9 cellular contexts compared by ENCODE assay signal in genomic region chr1:155307247-155307740, GRCh38. TPM values are rescaled to one million over a fixed set of nuclear protein-coding genes. Genes with fewer than 3 reads are reported as not detected.
DNase-seq lines count a peak whose midpoint lies in the region; ATAC-seq and TF ChIP-seq lines count a peak whose summit lies in the region.
"Had no signal": no experiment of that assay in that cellular context is flagged by ENCODE, and none has a peak within 500 bp of the region (broad histone marks: within the 10 kb centered on the region; RNA-seq: fewer than 3 reads in every experiment).

No MANE protein-coding gene starts in this region.

- H3F3A ChIP-seq in SK-N-SH (replicated peaks; ENCODE audit: insufficient read depth), result peaks cover 12% of the 10 kb centered on the region

- CTCF ChIA-PET in HCT116 (lab: Charles Lee), result interaction anchor here (1.4 to 1.9 kb wide), 3 partner anchors 16 to 100 kb away, joined by 4 to 12 read pairs (median 7); no protein-coding TSS in a partner anchor
- CTCF ChIA-PET in SK-N-SH (lab: Yijun Ruan, JAX), result interaction anchor here (0.6 to 3.5 kb wide), 22 partner anchors 10 to 222 kb away, joined by 3 to 51 read pairs (median 3); partner anchors contain the start of genes CLK2, HCN3 and RUSC1

- H3K9me2 ChIP-seq in HCT116 (ENCODE audit: insufficient read depth), result no peaks in the 10 kb centered on the region
- H3K9me2 ChIP-seq in SK-N-SH, result no peaks in the 10 kb centered on the region

- intact Hi-C loops in HCT116 (cut with micrococcal nuclease), result loop anchor here (5.0 kb wide), 1 partner anchor 55 kb away; no protein-coding TSS in a partner anchor

- peak overlapping the region; percentile 89 for H3K4me2 ChIP-seq in HCT116 (ENCODE audit: low read length)
- H3K4me2 ChIP-seq in SK-N-SH, result no peak overlapping the region

- H3K4me3 ChIP-seq in HCT116 (replicated peaks in 1 of 2; ENCODE audit: low read depth in 1 of 2, low read length in 2 of 2) (peak overlapping the region in 1 of 2 experiments; percentile 82; a peak in 3 of 4 replicates), SK-N-SH (ENCODE audit: low read depth in 2 of 2, low read length in 1 of 2) (no peak overlapping the region; a peak in 1 of 4 replicates), fibroblast of the aortic adventitia (ENCODE audit: low read depth, low read length) (no peak overlapping the region), right atrium auricular region (no peak overlapping the region), MG63 (no peak overlapping the region)

- WGBS in SK-N-SH (ENCODE audit: low lambda C conversion rate), result 71% methylated on average over 6 of the region's 6 CpGs

- DNase-seq in CD1c-positive myeloid dendritic cell (ENCODE audit: extremely low spot score), result peak; percentile 6
- DNase-seq in HCT116 (ENCODE audit: low read depth, low spot score), result no peak
- no peak for DNase-seq in SK-N-SH
- DNase-seq in fibroblast of the aortic adventitia (ENCODE audit: low read depth), result peak; percentile 73
- DNase-seq in stimulated activated CD4-positive, alpha-beta T cell treated with anti-CD3 and anti-CD28 coated beads, Interleukin-15, amount 100 ng/mL, for 24 hours, result no peak
- no peak for DNase-seq in NCI-H128 (lab: John Stamatoyannopoulos, UW; ENCODE audit: unreplicated experiment)
- no peak for DNase-seq in right atrium auricular region (ENCODE audit: low spot score)
- DNase-seq in MG63, result no peak

- H3K36me3 ChIP-seq in HCT116 (ENCODE audit: control insufficient read depth in 1 of 2, insufficient read depth in 2 of 2, low read length in 2 of 2) (peaks cover 0 to 7% of the 10 kb centered on the region in 2 experiments; a peak in 2 of 4 replicates), SK-N-SH (replicated peaks in 1 of 2; ENCODE audit: control insufficient read depth in 1 of 2, insufficient read depth in 2 of 2, low read length in 1 of 2) (no peaks in the 10 kb centered on the region), right atrium auricular region (no peaks in the 10 kb centered on the region), MG63 (peaks cover 20% of the 10 kb centered on the region)

- no peaks in the 10 kb centered on the region for H3K9me3 ChIP-seq in HCT116 (ENCODE audit: control insufficient read depth in 1 of 2, insufficient read depth in 1 of 2, low read depth in 1 of 2, low read length in 2 of 2)
- no peaks in the 10 kb centered on the region for H3K9me3 ChIP-seq in SK-N-SH
- H3K9me3 ChIP-seq in right atrium auricular region, result no peaks in the 10 kb centered on the region
- H3K9me3 ChIP-seq in MG63, result no peaks in the 10 kb centered on the region

- BruUV-seq in HCT116 (replicated peaks; lab: Mats Ljungman, UMichigan), result no TSS peak

- H3K79me2 ChIP-seq in HCT116 (ENCODE audit: insufficient read depth, low read length) (peaks cover 36% of the 10 kb centered on the region), SK-N-SH (ENCODE audit: insufficient read depth) (peaks cover 30% of the 10 kb centered on the region)

- no peak for TF ChIP-seq POLR2A in HCT116 (IDR thresholded peaks at IDR 0.05; ENCODE audit: borderline replicate concordance, extremely low read depth, insufficient read depth, insufficient read length)

- H4K20me1 ChIP-seq in HCT116 (ENCODE audit: insufficient read depth), result no peaks in the 10 kb centered on the region
- H4K20me1 ChIP-seq in SK-N-SH (ENCODE audit: insufficient read depth), result no peaks in the 10 kb centered on the region

- TF ChIP-seq EP300 in SK-N-SH (IDR thresholded peaks at IDR 0.05; ENCODE audit: borderline replicate concordance in 1 of 2, low read depth in 1 of 2, low read length in 1 of 2), result no peak

- no peak for ATAC-seq in HCT116

- H3K9ac ChIP-seq in HCT116 (ENCODE audit: low read length) (peak overlapping the region; percentile 96; the same call in 1 of the 2 replicates), SK-N-SH (no peak overlapping the region)

- H3K27me3 ChIP-seq in HCT116 (ENCODE audit: insufficient read depth, low read length), result no peaks in the 10 kb centered on the region
- H3K27me3 ChIP-seq in SK-N-SH (ENCODE audit: insufficient read depth), result no peaks in the 10 kb centered on the region
- no peaks in the 10 kb centered on the region for H3K27me3 ChIP-seq in right atrium auricular region
- H3K27me3 ChIP-seq in MG63, result no peaks in the 10 kb centered on the region

- no peak overlapping the region for H2AFZ ChIP-seq in HCT116 (ENCODE audit: low read depth, low read length, poor library complexity, severe bottlenecking)
- no peak overlapping the region for H2AFZ ChIP-seq in SK-N-SH (ENCODE audit: low read depth)

- POLR2A ChIA-PET in HCT116 (lab: Charles Lee) (interaction anchor here (0.9 to 1.4 kb wide), 4 partner anchors 9 to 34 kb away, joined by 3 to 5 read pairs (median 4); partner anchors contain the start of genes CLK2 and HCN3), SK-N-SH (lab: Yijun Ruan, JAX) (interaction anchor here (1.4 to 1.9 kb wide), 2 partner anchors 15 to 56 kb away, joined by 4 to 5 read pairs; no protein-coding TSS in a partner anchor)

- H3K4me1 ChIP-seq in HCT116 (ENCODE audit: control insufficient read depth in 1 of 2, insufficient read depth in 2 of 2, low read length in 2 of 2) (peaks cover 8 to 26% of the 10 kb centered on the region in 2 experiments; a peak in 3 of 4 replicates), SK-N-SH (ENCODE audit: control insufficient read depth in 1 of 2, insufficient read depth in 2 of 2, low read depth in 1 of 2, low read length in 1 of 2) (peaks cover 0 to 10% of the 10 kb centered on the region in 2 experiments; a peak in 1 of 4 replicates), right atrium auricular region (peaks cover 0 to 26% of the 10 kb centered on the region in 2 donors)

- TF ChIP-seq RAD21 in HCT116 (IDR thresholded peaks at IDR 0.05; ENCODE audit: low read depth), result no peak; the same call in none of the 2 replicates
- TF ChIP-seq RAD21 in SK-N-SH (IDR thresholded peaks at IDR 0.05; ENCODE audit: low read length), result peak; percentile 63

- RAD21 ChIA-PET in HCT116 (lab: Charles Lee; ENCODE audit: low non-redundant PET in 1 of 2, low total read pairs in 2 of 2, uncharacterized antibody in 2 of 2, unreplicated experiment in 2 of 2), result interaction anchor here in 1 of 2 experiments (0.7 to 1.4 kb wide), 2 partner anchors 29 to 373 kb away, joined by 3 to 8 read pairs; no protein-coding TSS in a partner anchor

- peak; percentile 42 to 63 (median 47); a peak in 4 of 6 replicates for TF ChIP-seq CTCF in HCT116 (IDR thresholded peaks at IDR 0.05 in 2 of 3, conservative IDR thresholded peaks at IDR 0.05 in 1 of 3; ENCODE audit: borderline replicate concordance in 1 of 3, insufficient read depth in 1 of 3, low read depth in 2 of 3, low read length in 2 of 3)
- peak; percentile 57 for TF ChIP-seq CTCF in SK-N-SH (IDR thresholded peaks at IDR 0.05)
- TF ChIP-seq CTCF in fibroblast of the aortic adventitia (IDR thresholded peaks at IDR 0.05; ENCODE audit: insufficient read depth, low read length), result peak; percentile 51
- peak in 1 of 2 donors; percentile 42 for TF ChIP-seq CTCF in right atrium auricular region (IDR thresholded peaks at IDR 0.05)

- H3K27ac ChIP-seq in HCT116 (ENCODE audit: low read depth, low read length) (peak overlapping the region; percentile 88), SK-N-SH (ENCODE audit: low read depth in 2 of 2, low read length in 1 of 2) (no peak overlapping the region), right atrium auricular region (peak overlapping the region in 1 of 2 donors; percentile 87)

TF ChIP-seq in HCT116, 20 proteins besides CTCF, POLR2A, EP300 and RAD21 (continues in another document):
- no peak for TF ChIP-seq EZH2phosphoT487 (IDR thresholded peaks at IDR 0.05; ENCODE audit: borderline replicate concordance)

RNA-seq across cellular contexts. Expression of gene FDPS, which starts 1.4 kb away (rescaled TPM):
- total RNA-seq in HCT116 (2021; ENCODE audit: unreplicated experiment) (269 TPM), fibroblast of the aortic adventitia (ENCODE audit: low replicate concordance) (153 and 600 TPM in 2 replicates), right atrium auricular region (10 to 100 TPM; 65.3 to 73.1 TPM)
- polyA plus RNA-seq in HCT116 (2012), result 210 and 268 TPM in 2 replicates
- polyA plus RNA-seq in SK-N-SH (2012; rRNA removed), result 126 and 142 TPM in 2 replicates
- 127 and 129 TPM in 2 replicates for polyA plus RNA-seq in SK-N-SH (2012; cell fraction: cytosol; rRNA removed)
- polyA plus RNA-seq in SK-N-SH (2012; cell fraction: nucleus; rRNA removed), result 164 and 167 TPM in 2 replicates
- 267 and 286 TPM in 2 replicates for total RNA-seq in MG63 (2014; rRNA removed; shearing (Covaris generic); ENCODE audit: low replicate concordance)

RNA-seq across cellular contexts. Expression of gene PKLR, which starts 6.1 kb away (rescaled TPM):
- total RNA-seq in HCT116 (2021; ENCODE audit: unreplicated experiment) (0.17 TPM), fibroblast of the aortic adventitia (ENCODE audit: low replicate concordance) (not detected in 2 replicates), right atrium auricular region (not detected)
- polyA plus RNA-seq in HCT116 (2012), result not detected in 2 replicates
- 0.03 TPM in 1 of 2 replicates, not detected in the other for polyA plus RNA-seq in SK-N-SH (2012; rRNA removed)
- polyA plus RNA-seq in SK-N-SH (2012; cell fraction: cytosol; rRNA removed), result 0.01 TPM in 1 of 2 replicates, not detected in the other
- polyA plus RNA-seq in SK-N-SH (2012; cell fraction: nucleus; rRNA removed), result 0.05 TPM in 2 replicates
- not detected in 2 replicates for total RNA-seq in MG63 (2014; rRNA removed; shearing (Covaris generic); ENCODE audit: low replicate concordance)
- total RNA-seq: pulmonary artery endothelial cell had no signal

RNA-seq across cellular contexts. Expression of gene RUSC1, which starts 13.4 kb away (rescaled TPM):
- total RNA-seq in HCT116 (2021; ENCODE audit: unreplicated experiment) (69.2 TPM), fibroblast of the aortic adventitia (ENCODE audit: low replicate concordance) (6.7 and 23.0 TPM in 2 replicates), right atrium auricular region (10 to 100 TPM; 20.2 to 23.9 TPM)
- polyA plus RNA-seq in HCT116 (2012), result 38.4 and 46.9 TPM in 2 replicates
- 43.1 and 49.9 TPM in 2 replicates for polyA plus RNA-seq in SK-N-SH (2012; rRNA removed)
- 18.6 and 25.6 TPM in 2 replicates for polyA plus RNA-seq in SK-N-SH (2012; cell fraction: cytosol; rRNA removed)
- polyA plus RNA-seq in SK-N-SH (2012; cell fraction: nucleus; rRNA removed), result 157 and 169 TPM in 2 replicates
- 22.9 and 27.0 TPM in 2 replicates for total RNA-seq in MG63 (2014; rRNA removed; shearing (Covaris generic); ENCODE audit: low replicate concordance)

RNA-seq across cellular contexts. Expression of gene HCN3, which starts 30.0 kb away (rescaled TPM):
- 8.5 TPM for total RNA-seq in HCT116 (2021; ENCODE audit: unreplicated experiment)
- 6.3 TPM in 2 replicates for polyA plus RNA-seq in HCT116 (2012)
- 9.7 and 10.1 TPM in 2 replicates for polyA plus RNA-seq in SK-N-SH (2012; rRNA removed)
- polyA plus RNA-seq in SK-N-SH (2012; cell fraction: cytosol; rRNA removed), result 2.2 and 3.7 TPM in 2 replicates
- polyA plus RNA-seq in SK-N-SH (2012; cell fraction: nucleus; rRNA removed), result 59.4 and 62.3 TPM in 2 replicates
- 0.08 and 1.4 TPM in 2 replicates for total RNA-seq in fibroblast of the aortic adventitia (ENCODE audit: low replicate concordance)
- total RNA-seq in right atrium auricular region, result under 1 TPM; 0.35 to 0.41 TPM
- total RNA-seq in MG63 (2014; rRNA removed; shearing (Covaris generic); ENCODE audit: low replicate concordance), result 0.10 and 1.2 TPM in 2 replicates

RNA-seq across cellular contexts. Expression of gene CLK2, which starts 34.0 kb away (rescaled TPM):
- 72.6 TPM for total RNA-seq in HCT116 (2021; ENCODE audit: unreplicated experiment)
- polyA plus RNA-seq in HCT116 (2012), result 59.5 and 63.3 TPM in 2 replicates
- polyA plus RNA-seq in SK-N-SH (2012; rRNA removed), result 76.7 and 81.8 TPM in 2 replicates
- 25.3 and 28.9 TPM in 2 replicates for polyA plus RNA-seq in SK-N-SH (2012; cell fraction: cytosol; rRNA removed)
- polyA plus RNA-seq in SK-N-SH (2012; cell fraction: nucleus; rRNA removed), result 484 and 490 TPM in 2 replicates
- 29.7 and 53.7 TPM in 2 replicates for total RNA-seq in fibroblast of the aortic adventitia (ENCODE audit: low replicate concordance)
- 10 to 100 TPM in 1 of 2 donors, 1 to 10 TPM in 1; 9.8 to 16.4 TPM for total RNA-seq in right atrium auricular region
- 21.8 and 28.3 TPM in 2 replicates for total RNA-seq in MG63 (2014; rRNA removed; shearing (Covaris generic); ENCODE audit: low replicate concordance)

Comparison
In these comparisons a context has a peak if more than half of its experiments do, and no peak if none do; other contexts are left out.
1. DNase-seq: peak in CD1c-positive myeloid dendritic cell (single experiment) and fibroblast of the aortic adventitia (single experiment); none in HCT116 (single experiment), SK-N-SH (single experiment), stimulated activated CD4-positive, alpha-beta T cell treated with anti-CD3 and anti-CD28 coated beads, Interleukin-15, amount 100 ng/mL, for 24 hours (single experiment), NCI-H128 (single experiment), right atrium auricular region (single experiment) and MG63 (single experiment).